In genomic region chr16:53504665-53505064, GRCh38 we compare ENCODE assay signal across 8 cellular contexts. TPM values are rescaled to one million over a fixed set of nuclear protein-coding genes. Genes with fewer than 3 reads are reported as not detected.
DNase-seq lines count a peak whose midpoint lies in the region; ATAC-seq, FAIRE-seq and TF ChIP-seq lines count a peak whose summit lies in the region.

No MANE protein-coding gene starts in this region.

- TF ChIP-seq POLR2A in GM12878 (IDR thresholded peaks at IDR 0.05; ENCODE audit: low read depth, low read length), result no peak

- peak overlapping the region; percentile 99 for H3K27ac Mint-ChIP-seq in type B pancreatic cell

- in situ Hi-C loops in GM12878 (cut with MboI), result no loop called here

- no peak for TF ChIP-seq RAD21 in GM12878 (IDR thresholded peaks at IDR 0.05; ENCODE audit: insufficient read depth, low read depth, low read length)

- H3K4me3 Mint-ChIP-seq in type B pancreatic cell, result peak overlapping the region; percentile 97

- H3K4me1 Mint-ChIP-seq in type B pancreatic cell (ENCODE audit: unreplicated experiment), result peaks cover 25% of the 10 kb centered on the region

- FAIRE-seq in GM12878 (lab: Jason Lieb, UNC), result no peak

- RAD21 ChIA-PET in GM12878 (lab: Charles Lee; ENCODE audit: unreplicated experiment), result interaction anchor here (1.5 to 3.0 kb wide), 5 partner anchors 14 to 450 kb away, joined by 3 to 20 read pairs (median 5); partner anchors contain the start of genes CHD9 and RBL2

- H3K9me3 Mint-ChIP-seq in type B pancreatic cell, result no peaks in the 10 kb centered on the region

- H2AFZ ChIP-seq in GM12878 (ENCODE audit: control insufficient read depth, low read depth, low read length), result no peak overlapping the region; the same call in 1 of the 2 replicates

- H3K27me3 ChIP-seq in GM12878 (replicated peaks in 1 of 2; ENCODE audit: control insufficient read depth in 2 of 2, insufficient read depth in 2 of 2, low read length in 1 of 2), result no peaks in the 10 kb centered on the region
- H3K27me3 ChIP-seq in lung (ENCODE audit: control insufficient read depth, insufficient read depth), result no peaks in the 10 kb centered on the region

- CTCF ChIA-PET in GM12878 (lab: Yijun Ruan, JAX), result interaction anchor here (0.6 to 1.6 kb wide), 3 partner anchors 12 to 339 kb away, joined by 3 to 6 read pairs (median 4); no protein-coding TSS in a partner anchor

- no peak for TF ChIP-seq EP300 in GM12878 (IDR thresholded peaks at IDR 0.05; ENCODE audit: borderline replicate concordance in 1 of 2, control insufficient read depth in 1 of 2, low read depth in 2 of 2, low read length in 2 of 2)

- H3K9me3 ChIP-seq in GM12878 (replicated peaks; ENCODE audit: control insufficient read depth, insufficient read depth, low read length), result no peaks in the 10 kb centered on the region
- H3K9me3 ChIP-seq in lung (ENCODE audit: control insufficient read depth in 2 of 2, insufficient read depth in 1 of 2, low read length in 1 of 2), result no peaks in the 10 kb centered on the region

- TF ChIP-seq CTCF in GM12878 (IDR thresholded peaks at IDR 0.05 in 2 of 3, conservative IDR thresholded peaks at IDR 0.05 in 1 of 3; ENCODE audit: control insufficient read depth in 2 of 3, extremely low read depth in 1 of 3, insufficient read depth in 1 of 3, low read depth in 3 of 3, low read length in 3 of 3), result no peak
- TF ChIP-seq CTCF in lung (IDR thresholded peaks at IDR 0.05; ENCODE audit: control extremely low read depth, extremely low read depth), result no peak
- no peak for TF ChIP-seq CTCF in type B pancreatic cell (conservative IDR thresholded peaks at IDR 0.05)

- SMC1A ChIA-PET in GM12878 (lab: Charles Lee; ENCODE audit: uncharacterized antibody, unreplicated experiment), result interaction anchor here (0.8 to 1.6 kb wide), 13 partner anchors 9 to 105 kb away, joined by 3 to 8 read pairs (median 4); no protein-coding TSS in a partner anchor

- no peaks in the 10 kb centered on the region for H3K36me3 Mint-ChIP-seq in type B pancreatic cell

- ATAC-seq in GM12878, result no peak
- ATAC-seq in lung (ENCODE audit: insufficient read depth, low FRiP score), result no peak
- no peak for ATAC-seq in esophagus mucosa
- ATAC-seq in HG03354 (IDR thresholded peaks at IDR 0.05; ENCODE audit: poor library complexity, severe bottlenecking, unreplicated experiment), result no peak
- ATAC-seq in GM19452 (IDR thresholded peaks at IDR 0.05; ENCODE audit: unreplicated experiment), result no peak

- peaks cover 7% of the 10 kb centered on the region for H3K79me2 ChIP-seq in GM12878 (ENCODE audit: control insufficient read depth, insufficient read depth, low read length)

- POLR2A ChIA-PET in GM12878 (lab: Charles Lee), result interaction anchor here (0.6 to 2.0 kb wide), 8 partner anchors 15 to 563 kb away, joined by 3 to 12 read pairs (median 4); no protein-coding TSS in a partner anchor

- H3K27me3 Mint-ChIP-seq in type B pancreatic cell, result peaks cover 3% of the 10 kb centered on the region

- peak overlapping the region; percentile 70 for H3K9ac ChIP-seq in GM12878 (ENCODE audit: control insufficient read depth, insufficient read depth, low read length)

- DNase-seq in activated T-cell treated with anti-CD3 and anti-CD28 coated beads, Interleukin-2, amount 50 U/mL, for 1 hour, result peak; percentile 35
- DNase-seq in activated T-cell treated with anti-CD3 and anti-CD28 coated beads for 4 hours (no peak), GM12878 (ENCODE audit: low read depth, low spot score) (no peak), lung (ENCODE audit: low spot score) (no peak), type B pancreatic cell (ENCODE audit: extremely low spot score, unreplicated experiment) (no peak)

- 69% methylated on average over 7 of the region's 7 CpGs for WGBS in GM12878 (ENCODE audit: insufficient coverage, insufficient replicate concordance, low lambda C conversion rate, missing lambda C conversion rate)
- WGBS in lung, 2 donors, result 70 to 83% methylated on average over 7 of the region's 7 CpGs

- H3K4me1 ChIP-seq in GM12878 (ENCODE audit: control insufficient read depth, insufficient read depth, low read length) (peaks cover 12% of the 10 kb centered on the region), lung (ENCODE audit: control insufficient read depth in 2 of 2, insufficient read depth in 2 of 2, low read length in 2 of 2) (peaks cover 14% of the 10 kb centered on the region in 2 donors)

- H3K27ac ChIP-seq in GM12878 (ENCODE audit: control insufficient read depth, insufficient read depth), result no peak overlapping the region; the same call in 1 of the 2 replicates
- peak overlapping the region; percentile 90 to 99 for H3K27ac ChIP-seq in lung (ENCODE audit: low read depth in 1 of 2, low read length in 1 of 2)

- H3K4me2 ChIP-seq in GM12878 (ENCODE audit: control insufficient read depth, insufficient read depth), result peak overlapping the region; percentile 88

- intact Hi-C loops in GM12878 (cut with micrococcal nuclease; ENCODE audit: unreplicated experiment), result loop anchor here (5.0 to 10.0 kb wide), 4 partner anchors 47 to 442 kb away; no protein-coding TSS in a partner anchor

- H4K20me1 ChIP-seq in GM12878 (ENCODE audit: control insufficient read depth, insufficient read depth), result no peaks in the 10 kb centered on the region

- BruUV-seq in GM12878 (replicated peaks; lab: Mats Ljungman, UMichigan), result no TSS peak

- H3K4me3 ChIP-seq in GM12878 (peak overlapping the region; percentile 94), lung (no peak overlapping the region)

- H3K36me3 ChIP-seq in GM12878 (ENCODE audit: control insufficient read depth in 2 of 2, insufficient read depth in 2 of 2, low read length in 1 of 2), result no peaks in the 10 kb centered on the region
- H3K36me3 ChIP-seq in lung (ENCODE audit: control insufficient read depth in 2 of 2, insufficient read depth in 2 of 2, low read length in 2 of 2), result no peaks in the 10 kb centered on the region

TF ChIP-seq in GM12878, 131 proteins besides CTCF, POLR2A, EP300 and RAD21:
- TF ChIP-seq JUND (IDR thresholded peaks at IDR 0.05; ENCODE audit: low read depth, low read length), result no peak
- no peak for TF ChIP-seq HDAC6 (IDR thresholded peaks at IDR 0.05; ENCODE audit: unreplicated experiment)
- TF ChIP-seq YY1 (IDR thresholded peaks at IDR 0.05; ENCODE audit: low read depth, low read length), result no peak
- no peak for TF ChIP-seq NFYA (IDR thresholded peaks at IDR 0.05; ENCODE audit: borderline replicate concordance, low read depth, low read length)
- no peak for TF ChIP-seq SMAD5 (IDR thresholded peaks at IDR 0.05; ENCODE audit: low read depth)
- TF ChIP-seq MYC (IDR thresholded peaks at IDR 0.05; ENCODE audit: insufficient read depth, insufficient read length, insufficient replicate concordance, low read length, severe bottlenecking), result no peak
- TF ChIP-seq POLR2AphosphoS2 (IDR thresholded peaks at IDR 0.05; ENCODE audit: low read depth, low read length), result no peak
- no peak for TF ChIP-seq PBX3 (IDR thresholded peaks at IDR 0.05; ENCODE audit: insufficient replicate concordance, low read depth, low read length)
- no peak for TF ChIP-seq NKRF (conservative IDR thresholded peaks at IDR 0.05)
- TF ChIP-seq ZNF384 (IDR thresholded peaks at IDR 0.05; ENCODE audit: borderline replicate concordance, low read depth, low read length), result no peak
- no peak for TF ChIP-seq CREM (IDR thresholded peaks at IDR 0.05; ENCODE audit: low read depth)
- no peak for TF ChIP-seq NBN (IDR thresholded peaks at IDR 0.05)
TF ChIP-seq in GM12878: peak in this region for 0.

RNA-seq across cellular contexts. Expression of gene AKTIP, which starts 1.7 kb away (rescaled TPM):
- total RNA-seq in GM12878 (2013; cell fraction: nucleolus; rRNA removed), result 45.2 and 53.2 TPM in 2 replicates
- total RNA-seq in GM12878 (2014; rRNA removed) (15.2 and 16.2 TPM in 2 replicates), GM12878 (2014; rRNA removed; fragmentation: Illumina TruSeq; extraction: Trizol) (10.2 and 12.6 TPM in 2 replicates), GM12878 (2021) (11.8 and 13.1 TPM in 2 replicates), lung (10 to 100 TPM; 45.0 to 48.5 TPM), type B pancreatic cell (ENCODE audit: low replicate concordance) (35.4 and 84.8 TPM in 2 replicates), esophagus mucosa (34.6 TPM)
- polyA plus RNA-seq in GM12878 (2011; ENCODE audit: low read depth), result 11.1 TPM
- polyA plus RNA-seq in GM12878 (2011; rRNA removed) (22.9 and 27.3 TPM in 2 replicates), GM12878 (2014; fragmentation: Illumina TruSeq; extraction: Trizol) (14.1 and 16.4 TPM in 2 replicates), GM12878 (2014; fragmentation: Nextera tagmentation; extraction: Ambion mirVana) (10 to 100 TPM; 11.4 to 13.1 TPM), GM12878 (2014; rRNA removed) (12.4 and 12.5 TPM in 2 replicates), GM12878 (2016; fragmentation: Nextera tagmentation; extraction: Ambion mirVana) (10 to 100 TPM; 16.1 to 16.6 TPM), lung (10 to 100 TPM; 23.1 to 24.3 TPM)
- polyA plus RNA-seq in GM12878 (2011; cell fraction: cytosol; rRNA removed), result 12.5 and 13.5 TPM in 2 replicates
- polyA plus RNA-seq in GM12878 (2011; cell fraction: nucleus; rRNA removed), result 24.3 and 25.1 TPM in 2 replicates
- polyA plus RNA-seq in GM12878 (2012), result 11.2 and 11.3 TPM in 2 replicates
- 21.2 and 23.3 TPM in 2 replicates for polyA minus RNA-seq in GM12878 (2011; rRNA and poly(A)+ RNA removed)
- polyA minus RNA-seq in GM12878 (2011; cell fraction: cytosol; rRNA and poly(A)+ RNA removed), result 4.4 and 5.6 TPM in 2 replicates
- polyA minus RNA-seq in GM12878 (2011; cell fraction: nucleus; rRNA and poly(A)+ RNA removed), result 9.3 and 20.3 TPM in 2 replicates
